In the genomic region with DNA sequence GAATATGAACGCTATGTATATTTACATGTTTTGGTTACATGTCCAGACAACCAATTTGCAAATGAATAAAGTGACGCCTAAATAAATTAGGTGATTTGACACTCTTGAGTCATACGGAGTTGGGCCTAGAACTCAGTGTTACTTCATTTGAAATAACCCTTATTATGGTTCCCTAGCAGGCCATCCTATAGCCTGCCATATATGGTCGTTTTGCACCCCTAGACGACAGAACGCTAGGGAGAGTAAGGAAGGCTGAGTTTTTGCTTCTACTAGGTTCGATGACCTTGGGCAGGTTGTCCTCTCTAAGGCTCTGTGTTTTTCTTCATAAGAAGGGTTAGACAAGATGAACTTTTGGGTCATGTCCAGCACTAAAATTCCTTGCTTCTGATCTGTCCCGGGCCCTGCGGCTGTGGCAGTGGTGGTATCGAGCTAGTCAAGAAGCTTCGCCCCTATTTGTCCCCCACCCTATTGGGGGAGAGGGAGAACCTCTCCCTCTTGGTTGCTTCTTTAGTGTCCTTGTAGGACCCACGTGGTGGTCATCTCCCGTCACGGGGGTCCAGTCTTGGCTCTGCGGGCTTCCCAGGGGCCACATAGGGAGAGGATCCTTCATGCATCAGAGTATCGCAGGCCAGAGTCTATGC, we compare ENCODE assay signal across 8 cellular contexts. TPM values are rescaled to one million over a fixed set of nuclear protein-coding genes. Genes with fewer than 3 reads are reported as not detected.
DNase-seq lines count a peak whose midpoint lies in the region; FAIRE-seq lines count a peak whose summit lies in the region.

No MANE protein-coding gene starts in this region.

- POLR2A ChIA-PET in activated CD4-positive, alpha-beta T cell treated with anti-CD3 and anti-CD28 coated beads, Interleukin-2, amount 10 ng/mL, durations not matched to agents 7 days and 5 days (lab: Charles Lee) = no interaction called here

- CTCF ChIA-PET in activated CD4-positive, alpha-beta T cell treated with anti-CD3 and anti-CD28 coated beads, Interleukin-2, amount 10 ng/mL, durations not matched to agents 7 days and 5 days (lab: Charles Lee) = interaction anchor here (0.5 to 2.0 kb wide), 4 partner anchors 8 to 1363 kb away, joined by 3 to 7 read pairs (median 3); no protein-coding TSS in a partner anchor

- H3K27ac ChIP-seq in angular gyrus (ENCODE audit: low read depth, low read length) = peak overlapping the region; percentile 87
- H3K27ac ChIP-seq in layer of hippocampus (ENCODE audit: low read depth, low read length) = peak overlapping the region; percentile 73
- peak overlapping the region; percentile 11 for H3K27ac ChIP-seq in temporal lobe (ENCODE audit: low read depth, low read length)

- peak overlapping the region; percentile 23 for H3K4me3 Mint-ChIP-seq in activated CD4-positive, alpha-beta T cell treated with anti-CD3 and anti-CD28 coated beads, Interleukin-2, amount 10 ng/mL, durations not matched to agents 7 days and 5 days

- peaks cover 2% of the 10 kb centered on the region for H3K9me3 Mint-ChIP-seq in activated CD4-positive, alpha-beta T cell treated with anti-CD3 and anti-CD28 coated beads, Interleukin-2, amount 10 ng/mL, durations not matched to agents 7 days and 5 days

- DNase-seq in activated CD4-positive, alpha-beta T cell treated with anti-CD3 and anti-CD28 coated beads, Interleukin-2, amount 10 ng/mL, durations not matched to agents 7 days and 5 days = no peak
- no peak for DNase-seq in activated CD4-positive, alpha-beta T cell treated with anti-CD3 and anti-CD28 coated beads for 4 hours
- no peak for DNase-seq in frontal cortex (ENCODE audit: low spot score in 2 of 2)
- no peak for DNase-seq in stimulated activated CD4-positive, alpha-beta T cell treated with anti-CD3 and anti-CD28 coated beads, Interleukin-12 subunit alpha, Interleukin-12 subunit beta, amount 100 ng/mL, for 4 hours
- DNase-seq in stimulated activated CD8-positive, alpha-beta memory T cell treated with anti-CD3 and anti-CD28 coated beads, Interleukin-4, amount 100 ng/mL, for 48 hours = no peak

- H3K27me3 ChIP-seq in layer of hippocampus (ENCODE audit: control insufficient read depth, insufficient read depth, low read length) = no peaks in the 10 kb centered on the region

- H3K27me3 Mint-ChIP-seq in activated CD4-positive, alpha-beta T cell treated with anti-CD3 and anti-CD28 coated beads, Interleukin-2, amount 10 ng/mL, durations not matched to agents 7 days and 5 days = peaks cover 2% of the 10 kb centered on the region

- FAIRE-seq in frontal cortex (lab: Jason Lieb, UNC) = no peak

- peak overlapping the region; percentile 61 for H3K27ac Mint-ChIP-seq in activated CD4-positive, alpha-beta T cell treated with anti-CD3 and anti-CD28 coated beads, Interleukin-2, amount 10 ng/mL, durations not matched to agents 7 days and 5 days

- peaks cover 8% of the 10 kb centered on the region for H3K36me3 Mint-ChIP-seq in activated CD4-positive, alpha-beta T cell treated with anti-CD3 and anti-CD28 coated beads, Interleukin-2, amount 10 ng/mL, durations not matched to agents 7 days and 5 days (ENCODE audit: low read depth)

- peaks cover 22% of the 10 kb centered on the region for H3K4me1 Mint-ChIP-seq in activated CD4-positive, alpha-beta T cell treated with anti-CD3 and anti-CD28 coated beads, Interleukin-2, amount 10 ng/mL, durations not matched to agents 7 days and 5 days

RNA-seq across cellular contexts. Expression of gene EML4, which starts 0.6 kb away (rescaled TPM):
- total RNA-seq in activated CD4-positive, alpha-beta T cell treated with anti-CD3 and anti-CD28 coated beads, Interleukin-2, amount 10 ng/mL, durations not matched to agents 7 days and 5 days = 10 to 100 TPM; 93.8 to 99.6 TPM
- total RNA-seq in temporal lobe (28.0 TPM), frontal cortex (33.8 TPM)

Comparison
In these comparisons a context has a peak if more than half of its experiments do, and no peak if none do; other contexts are left out.
1. H3K27ac ChIP-seq: peak in every context shown above with its lines; median percentile 87 in angular gyrus; 73 in layer of hippocampus; 11 in temporal lobe.